In the genomic region with DNA sequence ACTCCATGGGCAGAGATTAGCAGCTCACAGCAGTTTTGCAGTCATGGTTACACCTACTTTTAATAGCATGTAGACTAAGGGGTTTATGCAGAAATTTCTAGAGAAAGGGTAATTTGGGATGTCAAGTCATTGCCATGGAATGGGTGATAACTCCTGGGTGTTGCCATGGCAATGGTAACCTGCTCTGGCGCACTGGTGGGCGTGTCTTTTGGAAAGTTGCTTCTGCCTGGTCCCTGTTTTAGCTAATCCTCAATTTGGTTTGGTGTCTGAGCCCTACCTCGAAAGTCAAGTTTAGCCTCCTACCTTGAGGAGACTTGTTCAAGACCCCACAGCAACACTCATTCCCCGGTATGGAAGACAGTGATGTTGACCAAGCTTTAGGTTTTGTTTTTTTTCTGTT, we compare ENCODE assay signal across 4 cellular contexts. TPM values are rescaled to one million over a fixed set of nuclear protein-coding genes. Genes with fewer than 3 reads are reported as not detected.
"Had no signal": no experiment of that assay in that cellular context is flagged by ENCODE, and none has a peak within 500 bp of the region (broad histone marks: within the 10 kb centered on the region; RNA-seq: fewer than 3 reads in every experiment).

No MANE protein-coding gene starts in this region.

RNA-seq across cellular contexts. Expression of gene FAM178B, which starts 29.1 kb away (rescaled TPM):
- total RNA-seq: activated B cell treated with CpG ODN at 0.5 μM for 24 hours; activated CD4-positive, alpha-beta T cell treated with anti-CD3 and anti-CD28 coated beads, Interleukin-2, amount 10 ng/mL, durations not matched to agents 24 days and 14 days; activated CD8-positive, alpha-beta memory T cell treated with anti-CD3 and anti-CD28 coated beads, Interleukin-2, amount 10 ng/mL, durations not matched to agents 7 days and 5 days; T-helper 17 cell had no signal
